ENCODE assay signal across 27 cellular contexts in the genomic region with DNA sequence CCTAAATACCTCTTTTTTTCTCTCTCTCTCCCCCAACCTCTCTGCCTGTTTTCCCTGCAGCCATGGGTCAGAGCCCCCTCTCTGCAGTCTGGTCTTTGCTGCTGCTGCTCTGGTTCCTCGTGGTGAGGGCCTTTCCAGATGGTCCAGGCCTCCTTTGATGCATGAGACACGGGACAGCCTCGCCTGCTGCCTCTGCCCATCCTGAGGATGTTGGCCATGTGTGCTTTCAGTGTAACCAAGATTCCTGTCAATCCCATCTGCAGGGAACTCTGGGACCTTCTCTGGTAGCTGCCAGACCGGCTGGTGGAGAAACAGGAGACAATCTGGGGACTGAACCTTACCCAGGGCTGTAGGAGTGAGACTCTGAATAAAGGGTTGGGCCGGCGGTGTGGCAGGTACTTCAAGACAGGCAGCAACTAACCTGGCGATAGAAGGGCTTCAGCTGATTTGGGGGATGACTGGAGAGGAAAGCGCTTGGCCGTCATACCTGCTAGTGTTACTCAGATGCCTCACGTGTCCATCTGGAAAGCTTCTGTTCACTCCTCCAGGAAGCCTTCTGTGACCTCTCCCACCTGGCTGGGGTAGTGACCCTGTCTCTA. TPM values are rescaled to one million over a fixed set of nuclear protein-coding genes. Genes with fewer than 3 reads are reported as not detected.
"Had no signal": no experiment of that assay in that cellular context is flagged by ENCODE, and none has a peak within 500 bp of the region (broad histone marks: within the 10 kb centered on the region; RNA-seq: fewer than 3 reads in every experiment).

No MANE protein-coding gene starts in this region.

- ATAC-seq: effector memory CD8-positive, alpha-beta T cell; gastroesophageal sphincter; naive thymus-derived CD4-positive, alpha-beta T cell; sciatic nerve had no signal

- H3K4me1 Mint-ChIP-seq: nephron progenitor cell had no signal

- H3K4me3 Mint-ChIP-seq: effector memory CD8-positive, alpha-beta T cell; naive thymus-derived CD4-positive, alpha-beta T cell; nephron progenitor cell had no signal

- H3K36me3 ChIP-seq: uterus had no signal

- H3K9me3 Mint-ChIP-seq: effector memory CD8-positive, alpha-beta T cell; naive thymus-derived CD4-positive, alpha-beta T cell; nephron progenitor cell had no signal

- H3K27ac Mint-ChIP-seq: nephron progenitor cell had no signal

- H3K27me3 Mint-ChIP-seq: naive thymus-derived CD4-positive, alpha-beta T cell had no signal

- H3K27me3 ChIP-seq: esophagus squamous epithelium, gastroesophageal sphincter, hepatocyte, neutrophil, tibial artery, upper lobe of left lung, uterus had no signal

- H3K9me3 ChIP-seq: esophagus squamous epithelium, neutrophil, spleen, tibial artery, upper lobe of left lung, uterus had no signal

- H3K4me1 ChIP-seq: esophagus squamous epithelium, gastroesophageal sphincter, spleen, tibial artery, upper lobe of left lung, uterus had no signal

- H3K27ac ChIP-seq: esophagus squamous epithelium, gastroesophageal sphincter, hepatocyte, neutrophil, spleen, tibial artery, upper lobe of left lung, uterus had no signal

- H3K4me3 ChIP-seq: esophagus squamous epithelium, gastroesophageal sphincter, hepatocyte, spleen, tibial artery, upper lobe of left lung, uterus had no signal

- DNase-seq: effector memory CD8-positive, alpha-beta T cell; esophagus squamous epithelium; foreskin fibroblast; kidney glomerular epithelial cell; mesendoderm; naive thymus-derived CD4-positive, alpha-beta T cell; nephron progenitor cell; posterior cingulate gyrus; spleen; stimulated activated CD4-positive, alpha-beta T cell treated with anti-CD3 and anti-CD28 coated beads, Interleukin-15, amount 100 ng/mL, for 24 hours; stimulated activated CD4-positive, alpha-beta T cell treated with anti-CD3 and anti-CD28 coated beads, Interleukin-1b, Interleukin-23, amount 100 ng/mL, for 48 hours; stimulated activated CD4-positive, alpha-beta T cell treated with anti-CD3 and anti-CD28 coated beads, Interleukin-4, amount 100 ng/mL, for 24 hours; stimulated activated naive CD4-positive, alpha-beta T cell; upper lobe of left lung; uterus had no signal

RNA-seq across cellular contexts. Expression of a gene that starts 7.1 kb away (rescaled TPM):
- total RNA-seq: hepatocyte had no signal

RNA-seq across cellular contexts. Expression of a gene that starts 19.2 kb away (rescaled TPM):
- total RNA-seq: epithelial cell of proximal tubule; esophagus squamous epithelium; gastroesophageal sphincter; hepatocyte; liver; lung microvascular endothelial cell; mononuclear cell; naive thymus-derived CD4-positive, alpha-beta T cell; osteocyte; pulmonary artery endothelial cell; sciatic nerve; spleen; temporal lobe; uterus had no signal
- polyA plus RNA-seq: hepatocyte; liver; naive thymus-derived CD4-positive, alpha-beta T cell; spleen had no signal

RNA-seq across cellular contexts. Expression of a gene that starts 22.3 kb away (rescaled TPM):
- total RNA-seq: lung microvascular endothelial cell; mononuclear cell; naive thymus-derived CD4-positive, alpha-beta T cell; pulmonary artery endothelial cell; spleen; temporal lobe had no signal
- polyA plus RNA-seq: liver; naive thymus-derived CD4-positive, alpha-beta T cell; spleen had no signal
